ENCODE assay signal across 18 cellular contexts in the genomic region with DNA sequence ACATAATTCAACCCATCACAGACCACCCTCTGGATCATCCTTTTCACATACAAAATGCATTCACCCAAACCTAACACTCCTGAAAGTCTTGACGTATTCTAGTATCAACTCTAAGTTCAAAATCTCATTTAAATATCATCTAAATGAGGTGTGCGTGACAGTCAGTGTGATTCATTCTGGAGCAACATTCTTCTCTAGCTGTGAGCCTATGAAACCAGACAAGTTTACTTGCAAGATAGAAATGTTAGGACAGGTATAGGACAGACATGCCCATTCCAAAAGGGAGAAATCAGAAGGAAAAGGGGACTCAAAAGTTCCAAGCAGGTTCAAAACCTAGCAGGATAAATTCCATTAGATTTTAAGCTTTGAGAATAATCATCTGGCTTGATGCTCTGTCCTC.
DNase-seq lines count a peak whose midpoint lies in the region; FAIRE-seq and TF ChIP-seq lines count a peak whose summit lies in the region.
"Had no signal": no experiment of that assay in that cellular context is flagged by ENCODE, and none has a peak within 500 bp of the region (broad histone marks: within the 10 kb centered on the region; RNA-seq: fewer than 3 reads in every experiment).

No MANE protein-coding gene starts in this region.

- H3K9ac ChIP-seq in Loucy (ENCODE audit: low read depth, low read length, poor library complexity, severe bottlenecking) (peak overlapping the region; percentile 89), keratinocyte (ENCODE audit: control insufficient read depth, extremely low read depth, insufficient read depth, low read length) (no peak overlapping the region)
- H3K9ac ChIP-seq: GM23248 had no signal

- no peaks in the 10 kb centered on the region for H3K9me2 ChIP-seq in Loucy (replicated peaks; ENCODE audit: low read depth, low read length)

- H3K27me3 ChIP-seq in Loucy (ENCODE audit: insufficient read depth, low read length, poor library complexity, severe bottlenecking), result no peaks in the 10 kb centered on the region
- H3K27me3 ChIP-seq in keratinocyte (ENCODE audit: control insufficient read depth, extremely low read depth, insufficient read depth, low read length), result no peaks in the 10 kb centered on the region
- H3K27me3 ChIP-seq: BE2C had no signal

- peak overlapping the region; percentile 5 for H3K4me3 ChIP-seq in Loucy (ENCODE audit: low read length, poor library complexity, severe bottlenecking)
- H3K4me3 ChIP-seq in epithelial cell of esophagus (ENCODE audit: low read length), result no peak overlapping the region
- H3K4me3 ChIP-seq in keratinocyte (ENCODE audit: control insufficient read depth in 2 of 3, extremely low read depth in 1 of 3, insufficient read depth in 2 of 3, low read depth in 1 of 3, low read length in 3 of 3), result no peak overlapping the region
- H3K4me3 ChIP-seq: GM23248, HAP-1 had no signal

- dilution Hi-C loops in keratinocyte (cut with MboI; ENCODE audit: extremely low pct_ligation_motif_present, low sequenced_read_pairs), result no loop called here

- H2AFZ ChIP-seq in Loucy (ENCODE audit: low read length), result no peak overlapping the region
- H2AFZ ChIP-seq in keratinocyte (ENCODE audit: control insufficient read depth, low read length), result no peak overlapping the region
- H2AFZ ChIP-seq: GM23248 had no signal

- TF ChIP-seq CTCF in Loucy (conservative IDR thresholded peaks at IDR 0.05; ENCODE audit: low read length) (no peak), epithelial cell of esophagus (IDR thresholded peaks at IDR 0.05; ENCODE audit: insufficient read depth, low read depth, low read length, missing control alignments) (no peak), keratinocyte (optimal IDR thresholded peaks at IDR 0.05 in 1 of 3, IDR thresholded peaks at IDR 0.05 in 1 of 3, conservative IDR thresholded peaks at IDR 0.05 in 1 of 3; ENCODE audit: extremely low read depth in 1 of 3, insufficient read depth in 2 of 3, low read length in 3 of 3) (no peak)

- H3K9me3 ChIP-seq in KOPT-K1 (ENCODE audit: insufficient read depth, low read length, poor library complexity, severe bottlenecking) (peaks cover 6% of the 10 kb centered on the region), Loucy (ENCODE audit: insufficient read depth, low read depth, low read length) (peaks cover 5% of the 10 kb centered on the region; the same call in 1 of the 2 replicates), keratinocyte (ENCODE audit: control insufficient read depth, low read depth, low read length) (no peaks in the 10 kb centered on the region)
- H3K9me3 ChIP-seq: BE2C, Caco-2, HAP-1 had no signal

- DNase-seq in epithelial cell of esophagus (ENCODE audit: low read depth), result peak; percentile 89
- peak; percentile 38 for DNase-seq in keratinocyte (ENCODE audit: low read depth, low spot score)
- no peak for DNase-seq in caudate nucleus (lab: John Stamatoyannopoulos, UW)
- DNase-seq in SHP77 (lab: John Stamatoyannopoulos, UW), result no peak
- DNase-seq: ACHN; BE2C; C1 segment of cervical spinal cord; Caco-2; CD4-positive, alpha-beta T cell; GM23248 had no signal

- H3K4me2 ChIP-seq in Loucy (ENCODE audit: low read depth, low read length, poor library complexity, severe bottlenecking) (peak overlapping the region; percentile 50), keratinocyte (ENCODE audit: control insufficient read depth, extremely low read depth, insufficient read depth, low read depth, low read length) (peak overlapping the region; percentile 42)

- H3F3A ChIP-seq in Loucy (ENCODE audit: low read depth), result peaks cover 35% of the 10 kb centered on the region

- peaks cover 92% of the 10 kb centered on the region for H3K4me1 ChIP-seq in Loucy (ENCODE audit: insufficient read depth, low read length, poor library complexity, severe bottlenecking)
- peaks cover 13% of the 10 kb centered on the region for H3K4me1 ChIP-seq in keratinocyte (ENCODE audit: control insufficient read depth, extremely low read depth, insufficient read depth, low read length)
- H3K4me1 ChIP-seq: BE2C, Caco-2 had no signal

- H3K79me2 ChIP-seq in Loucy (ENCODE audit: insufficient read depth, low read length) (peaks cover 29% of the 10 kb centered on the region), keratinocyte (ENCODE audit: control insufficient read depth, insufficient read depth, low read length) (no peaks in the 10 kb centered on the region)

- peak; percentile 67 for FAIRE-seq in keratinocyte (lab: Jason Lieb, UNC)
- FAIRE-seq: A204.1, D721Med, G401.6, GM12892, GM18507 had no signal

- H3K27ac ChIP-seq in KOPT-K1 (ENCODE audit: low read depth, low read length, poor library complexity, severe bottlenecking), result peak overlapping the region; percentile 100
- H3K27ac ChIP-seq in keratinocyte (ENCODE audit: control insufficient read depth, insufficient read depth, low read length), result peak overlapping the region; percentile 76
- H3K27ac ChIP-seq in caudate nucleus (ENCODE audit: low read depth, low read length), result no peak overlapping the region
- H3K27ac ChIP-seq: GM23248 had no signal

- H3K36me3 ChIP-seq in KOPT-K1 (ENCODE audit: insufficient read depth, low read length), result no peaks in the 10 kb centered on the region
- H3K36me3 ChIP-seq in Loucy (ENCODE audit: insufficient read depth, low read length), result no peaks in the 10 kb centered on the region
- H3K36me3 ChIP-seq in keratinocyte (ENCODE audit: control insufficient read depth in 2 of 2, extremely low read depth in 1 of 2, insufficient read depth in 2 of 2, low read length in 2 of 2), result no peaks in the 10 kb centered on the region
- H3K36me3 ChIP-seq: BE2C, HAP-1 had no signal

- no peaks in the 10 kb centered on the region for H4K20me1 ChIP-seq in Loucy (ENCODE audit: insufficient read depth, low read length, poor library complexity, severe bottlenecking)
- no peaks in the 10 kb centered on the region for H4K20me1 ChIP-seq in keratinocyte (ENCODE audit: control insufficient read depth, extremely low read depth, insufficient read depth, low read length)

- H3K9me1 ChIP-seq in keratinocyte (ENCODE audit: control insufficient read depth, extremely low read depth, insufficient read depth, low read length), result no peaks in the 10 kb centered on the region

Comparison
In these comparisons a context has a peak if more than half of its experiments do, and no peak if none do; other contexts are left out.
1. DNase-seq: peak in epithelial cell of esophagus (single experiment) and keratinocyte (single experiment); none in caudate nucleus (0 of 61) and SHP77 (0 of 2).